In the genomic region with DNA sequence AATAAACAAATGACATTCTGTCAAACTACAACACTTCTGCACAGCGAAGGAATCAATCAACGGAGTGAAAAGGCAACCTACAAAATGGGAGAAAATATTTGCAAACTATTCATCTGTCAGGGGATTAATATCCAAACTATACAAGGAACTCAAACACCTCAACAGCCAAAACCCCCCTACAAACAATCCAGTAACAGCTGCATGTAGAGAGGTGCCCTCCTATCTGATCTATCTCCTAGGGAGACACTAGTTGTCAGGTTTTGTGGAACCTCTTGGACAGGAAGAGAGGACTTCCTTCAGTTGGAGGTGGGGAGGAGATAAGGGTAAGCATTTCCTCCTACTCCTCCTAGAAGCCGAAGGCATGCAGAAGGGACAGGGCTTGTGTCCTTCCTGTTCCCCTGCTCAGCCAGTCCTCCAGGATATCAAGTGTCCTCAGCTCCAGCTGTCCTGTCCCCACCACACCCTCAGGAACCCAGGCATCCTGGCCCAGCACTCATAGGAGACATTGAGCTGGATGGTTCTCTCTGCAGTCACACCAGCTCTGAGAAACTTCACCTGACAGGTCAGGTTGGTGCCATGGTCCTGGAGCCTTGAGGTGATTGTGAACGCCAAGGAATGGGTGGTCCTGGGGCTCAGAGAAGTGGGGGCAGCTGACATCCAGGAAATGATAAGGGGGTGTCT, we compare ENCODE assay signal across 1 cellular context.
TF ChIP-seq lines count a peak whose summit lies in the region.

No MANE protein-coding gene starts in this region.

TF ChIP-seq in HepG2, 621 proteins besides CTCF, POLR2A, EP300 and RAD21:
- TF ChIP-seq AGO1 (IDR thresholded peaks at IDR 0.05; ENCODE audit: low read depth, low read length, poor library complexity, severe bottlenecking) (no peak), ZNF709 (CRISPR knock-in tag; IDR thresholded peaks at IDR 0.05) (no peak), XBP1 (CRISPR knock-in tag; IDR thresholded peaks at IDR 0.05) (no peak), U2AF2 (IDR thresholded peaks at IDR 0.05; ENCODE audit: low read depth, low read length) (no peak), NCOA5 (CRISPR knock-in tag; IDR thresholded peaks at IDR 0.05) (no peak), KLF15 (CRISPR knock-in tag; IDR thresholded peaks at IDR 0.05; ENCODE audit: borderline replicate concordance) (no peak), TAF15 (IDR thresholded peaks at IDR 0.05; ENCODE audit: low read depth, low read length, poor library complexity, severe bottlenecking) (no peak), MLLT10 (CRISPR knock-in tag; IDR thresholded peaks at IDR 0.05) (no peak)
- TF ChIP-seq, protein P1, sequence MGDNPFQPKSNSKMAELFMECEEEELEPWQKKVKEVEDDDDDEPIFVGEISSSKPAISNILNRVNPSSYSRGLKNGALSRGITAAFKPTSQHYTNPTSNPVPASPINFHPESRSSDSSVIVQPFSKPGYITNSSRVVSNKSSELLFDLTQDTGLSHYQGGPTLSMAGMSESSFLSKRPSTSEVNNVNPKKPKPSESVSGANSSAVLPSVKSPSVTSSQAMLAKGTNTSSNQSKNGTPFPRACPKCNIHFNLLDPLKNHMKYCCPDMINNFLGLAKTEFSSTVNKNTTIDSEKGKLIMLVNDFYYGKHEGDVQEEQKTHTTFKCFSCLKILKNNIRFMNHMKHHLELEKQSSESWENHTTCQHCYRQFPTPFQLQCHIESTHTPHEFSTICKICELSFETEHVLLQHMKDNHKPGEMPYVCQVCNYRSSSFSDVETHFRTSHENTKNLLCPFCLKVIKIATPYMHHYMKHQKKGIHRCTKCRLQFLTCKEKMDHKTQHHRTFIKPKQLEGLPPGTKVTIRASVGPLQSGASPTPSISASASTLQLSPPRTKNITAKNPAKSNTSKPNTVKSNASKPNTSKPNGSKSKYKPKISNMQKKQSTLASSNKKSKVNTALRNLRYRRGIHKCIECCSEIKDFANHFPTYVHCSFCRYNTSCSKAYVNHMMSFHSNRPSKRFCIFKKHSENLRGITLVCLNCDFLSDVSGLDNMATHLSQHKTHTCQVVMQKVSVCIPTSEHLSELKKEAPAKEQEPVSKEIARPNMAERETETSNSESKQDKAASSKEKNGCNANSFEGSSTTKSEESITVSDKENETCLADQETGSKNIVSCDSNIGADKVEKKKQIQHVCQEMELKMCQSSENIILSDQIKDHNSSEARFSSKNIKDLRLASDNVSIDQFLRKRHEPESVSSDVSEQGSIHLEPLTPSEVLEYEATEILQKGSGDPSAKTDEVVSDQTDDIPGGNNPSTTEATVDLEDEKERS (CRISPR knock-in tag; IDR thresholded peaks at IDR 0.05): no peak
- TF ChIP-seq, protein P2, sequence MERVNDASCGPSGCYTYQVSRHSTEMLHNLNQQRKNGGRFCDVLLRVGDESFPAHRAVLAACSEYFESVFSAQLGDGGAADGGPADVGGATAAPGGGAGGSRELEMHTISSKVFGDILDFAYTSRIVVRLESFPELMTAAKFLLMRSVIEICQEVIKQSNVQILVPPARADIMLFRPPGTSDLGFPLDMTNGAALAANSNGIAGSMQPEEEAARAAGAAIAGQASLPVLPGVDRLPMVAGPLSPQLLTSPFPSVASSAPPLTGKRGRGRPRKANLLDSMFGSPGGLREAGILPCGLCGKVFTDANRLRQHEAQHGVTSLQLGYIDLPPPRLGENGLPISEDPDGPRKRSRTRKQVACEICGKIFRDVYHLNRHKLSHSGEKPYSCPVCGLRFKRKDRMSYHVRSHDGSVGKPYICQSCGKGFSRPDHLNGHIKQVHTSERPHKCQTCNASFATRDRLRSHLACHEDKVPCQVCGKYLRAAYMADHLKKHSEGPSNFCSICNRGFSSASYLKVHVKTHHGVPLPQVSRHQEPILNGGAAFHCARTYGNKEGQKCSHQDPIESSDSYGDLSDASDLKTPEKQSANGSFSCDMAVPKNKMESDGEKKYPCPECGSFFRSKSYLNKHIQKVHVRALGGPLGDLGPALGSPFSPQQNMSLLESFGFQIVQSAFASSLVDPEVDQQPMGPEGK (CRISPR knock-in tag; IDR thresholded peaks at IDR 0.05): no peak
- TF ChIP-seq, protein P3, sequence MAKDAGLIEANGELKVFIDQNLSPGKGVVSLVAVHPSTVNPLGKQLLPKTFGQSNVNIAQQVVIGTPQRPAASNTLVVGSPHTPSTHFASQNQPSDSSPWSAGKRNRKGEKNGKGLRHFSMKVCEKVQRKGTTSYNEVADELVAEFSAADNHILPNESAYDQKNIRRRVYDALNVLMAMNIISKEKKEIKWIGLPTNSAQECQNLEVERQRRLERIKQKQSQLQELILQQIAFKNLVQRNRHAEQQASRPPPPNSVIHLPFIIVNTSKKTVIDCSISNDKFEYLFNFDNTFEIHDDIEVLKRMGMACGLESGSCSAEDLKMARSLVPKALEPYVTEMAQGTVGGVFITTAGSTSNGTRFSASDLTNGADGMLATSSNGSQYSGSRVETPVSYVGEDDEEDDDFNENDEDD (CRISPR knock-in tag; IDR thresholded peaks at IDR 0.05; ENCODE audit: borderline replicate concordance): no peak
